21 cellular contexts compared by ENCODE assay signal in the genomic region with DNA sequence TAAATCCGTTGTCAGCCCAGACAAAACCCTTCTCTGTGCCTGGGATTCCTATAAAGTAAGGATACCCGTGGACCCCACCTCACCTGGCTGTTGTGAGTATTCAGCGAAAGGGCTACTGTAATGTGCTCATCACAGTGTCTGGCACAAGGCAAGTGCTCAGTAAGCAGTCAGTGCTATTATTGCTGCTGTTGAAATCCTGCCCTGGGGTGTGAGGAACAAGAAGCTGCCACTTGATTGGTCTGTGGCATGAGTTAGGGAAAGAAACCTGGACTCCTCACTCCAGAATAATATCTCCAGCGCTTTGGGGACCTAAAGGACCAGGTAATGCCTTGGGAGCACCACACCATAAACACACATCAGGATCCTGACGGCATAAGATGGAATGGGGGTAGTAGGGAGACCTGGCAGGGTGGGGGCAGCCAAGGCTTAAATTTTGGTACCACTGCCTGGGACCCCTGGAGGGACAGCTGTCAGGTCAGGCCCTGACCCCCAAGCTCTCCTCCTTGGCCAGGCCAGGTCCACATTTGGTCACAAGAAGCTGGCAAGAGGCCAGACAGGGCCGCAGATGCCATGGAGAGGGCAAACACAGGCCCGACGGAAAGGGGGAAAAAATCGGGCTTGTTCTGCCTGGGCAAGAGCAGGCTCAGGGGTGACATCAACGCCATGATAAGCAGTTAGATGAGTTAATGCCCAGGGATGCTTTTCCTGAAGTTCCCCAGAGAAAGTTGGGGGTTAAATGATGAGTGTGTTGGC.
A peak's percentile ranks its signal among the peaks of the same experiment; 100 is the strongest.
DNase-seq lines count a peak whose midpoint lies in the region; ATAC-seq, FAIRE-seq and TF ChIP-seq lines count a peak whose summit lies in the region.
"Had no signal": no experiment of that assay in that cellular context is flagged by ENCODE, and none has a peak within 500 bp of the region (broad histone marks: within the 10 kb centered on the region; RNA-seq: fewer than 3 reads in every experiment).

No MANE protein-coding gene starts in this region.

- no peaks in the 10 kb centered on the region for H3K36me3 ChIP-seq in PC-3 (ENCODE audit: low read depth, low read length)
- H3K36me3 ChIP-seq in H1 (ENCODE audit: control insufficient read depth in 2 of 4, insufficient read depth in 4 of 4, low read length in 3 of 4) = no peaks in the 10 kb centered on the region
- no peaks in the 10 kb centered on the region for H3K36me3 ChIP-seq in muscle layer of colon (ENCODE audit: insufficient read depth, low read length)

- H2AK5ac ChIP-seq in H1 (ENCODE audit: low read depth, low read length) = no peak overlapping the region

- no peak overlapping the region for H3K56ac ChIP-seq in H1 (replicated peaks; ENCODE audit: insufficient read length, low read depth, low read length)

- no peak overlapping the region for H2BK20ac ChIP-seq in H1 (ENCODE audit: low read length)

- H3K23ac ChIP-seq in H1 (ENCODE audit: insufficient read length) = no peak overlapping the region

- no peak overlapping the region for H3K4me3 ChIP-seq in PC-3 (ENCODE audit: low read length)
- H3K4me3 ChIP-seq in H1 (ENCODE audit: extremely low read depth in 1 of 4, insufficient read depth in 2 of 4, low read depth in 3 of 4, low read length in 4 of 4) = no peak overlapping the region
- no peak overlapping the region for H3K4me3 ChIP-seq in muscle layer of colon (ENCODE audit: low read depth in 1 of 2, low read length in 2 of 2)

- no peaks in the 10 kb centered on the region for H3K9me2 ChIP-seq in PC-3 (replicated peaks; ENCODE audit: low read length)

- BruUV-seq in PC-3 (replicated peaks; lab: Mats Ljungman, UMichigan) = no TSS peak

- H4K20me1 ChIP-seq in PC-3 (ENCODE audit: low read length) (no peaks in the 10 kb centered on the region), H1 (replicated peaks in 1 of 2; ENCODE audit: control insufficient read depth in 1 of 2, insufficient read depth in 2 of 2, low read length in 2 of 2) (no peaks in the 10 kb centered on the region)

- intact Hi-C loops in PC-3 (cut with micrococcal nuclease) = no loop called here

- H3K79me2 ChIP-seq in PC-3 (ENCODE audit: low read length) = no peaks in the 10 kb centered on the region
- no peaks in the 10 kb centered on the region for H3K79me2 ChIP-seq in H1 (ENCODE audit: control insufficient read depth in 1 of 2, insufficient read depth in 2 of 2, low read length in 2 of 2)

- H3K79me1 ChIP-seq in H1 (ENCODE audit: low read depth, low read length) = no peaks in the 10 kb centered on the region

- peaks cover 59% of the 10 kb centered on the region for H3K4me1 ChIP-seq in PC-3 (ENCODE audit: insufficient read depth, low read length)
- H3K4me1 ChIP-seq in H1 (replicated peaks in 1 of 4; ENCODE audit: control insufficient read depth in 3 of 4, insufficient read depth in 4 of 4, low read length in 3 of 4) = peaks cover 0 to 4% (median 0%) of the 10 kb centered on the region in 4 experiments; a peak in 3 of 7 replicates
- peaks cover 59% of the 10 kb centered on the region for H3K4me1 ChIP-seq in muscle layer of colon (ENCODE audit: insufficient read depth, low read length)

- no peaks in the 10 kb centered on the region for H3F3A ChIP-seq in PC-3 (ENCODE audit: low read length, unreplicated experiment)

- H2AFZ ChIP-seq in PC-3 (ENCODE audit: low read length) = no peak overlapping the region
- H2AFZ ChIP-seq in H1 (ENCODE audit: low read length) = no peak overlapping the region

- H3K23me2 ChIP-seq in H1 (ENCODE audit: low read depth, low read length) = no peaks in the 10 kb centered on the region

- no peak overlapping the region for H2BK120ac ChIP-seq in H1 (replicated peaks; ENCODE audit: low read depth, low read length)

- peak overlapping the region; percentile 66 for H4K91ac ChIP-seq in H1 (replicated peaks; ENCODE audit: insufficient read length, low read length)

- DNase-seq in PC-3 (no peak), H1 (ENCODE audit: low read depth in 1 of 2, low spot score in 2 of 2) (no peak), NCI-H1092 treated with DMSO at 0.1 percent for 48 hours (lab: John Stamatoyannopoulos, UW) (no peak), DMS 273 treated with DMSO at 0.1 percent for 48 hours (lab: John Stamatoyannopoulos, UW) (no peak), NCI-H226 (no peak)
- DNase-seq: activated CD8-positive, alpha-beta memory T cell treated with anti-CD3 and anti-CD28 coated beads for 24 hours; activated naive CD4-positive, alpha-beta T cell treated with anti-CD3 and anti-CD28 coated beads, Interleukin-2, amount 50 U/mL, for 16 hours; activated T-cell treated with anti-CD3 and anti-CD28 coated beads, Interleukin-2, amount 50 U/mL, for 4 hours; anterior cingulate cortex; CD4-positive, alpha-beta T cell; cerebellar nuclear complex; effector memory CD8-positive, alpha-beta T cell; GDM1; NCI-H2081; stimulated activated CD4-positive, alpha-beta T cell treated with anti-CD3 and anti-CD28 coated beads, Interleukin-4, amount 100 ng/mL, for 4 hours had no signal

- no peak overlapping the region for H3K9ac ChIP-seq in PC-3 (ENCODE audit: low read length)
- no peak overlapping the region for H3K9ac ChIP-seq in H1 (replicated peaks in 1 of 4; ENCODE audit: extremely low read depth in 1 of 4, low read depth in 3 of 4, low read length in 3 of 4)
- H3K9ac ChIP-seq in muscle layer of colon (ENCODE audit: low read length) = no peak overlapping the region
- H3K9ac ChIP-seq: KMS-11 had no signal

- H3K14ac ChIP-seq in H1 (ENCODE audit: insufficient read length) = no peak overlapping the region

- TF ChIP-seq POLR2A in H1 (IDR thresholded peaks at IDR 0.05; ENCODE audit: control extremely low read depth in 1 of 2, low read depth in 2 of 2, low read length in 2 of 2) = no peak

- POLR2A ChIA-PET in PC-3 (lab: Charles Lee; ENCODE audit: unreplicated experiment) (interaction anchor here (0.6 kb wide), 1 partner anchor 56 kb away, joined by 5 read pairs; no protein-coding TSS in a partner anchor), H1 (lab: Charles Lee; ENCODE audit: partially characterized antibody) (interaction anchor here (1.4 to 3.7 kb wide), 2 partner anchors 9 to 23 kb away, joined by 3 to 16 read pairs; no protein-coding TSS in a partner anchor)

- H3K27ac ChIP-seq in 22Rv1 (peak overlapping the region; percentile 69; the same call in 1 of the 2 replicates), PC-3 (ENCODE audit: low read length) (peak overlapping the region; percentile 97), H1 (ENCODE audit: low read depth, low read length) (no peak overlapping the region), muscle layer of colon (ENCODE audit: low read depth, low read length) (peak overlapping the region; percentile 48)
- H3K27ac ChIP-seq: KMS-11 had no signal

- H3K27me3 ChIP-seq in PC-3 (ENCODE audit: low read length) (no peaks in the 10 kb centered on the region), H1 (replicated peaks in 1 of 4; ENCODE audit: control insufficient read depth in 3 of 4, extremely low read depth in 1 of 4, insufficient read depth in 3 of 4, low read length in 3 of 4) (no peaks in the 10 kb centered on the region; a peak in 1 of 7 replicates), muscle layer of colon (ENCODE audit: control insufficient read depth in 1 of 2, insufficient read depth in 2 of 2, low read length in 2 of 2) (no peaks in the 10 kb centered on the region)

- no peaks in the 10 kb centered on the region for H3K9me3 ChIP-seq in PC-3 (ENCODE audit: low read length)
- H3K9me3 ChIP-seq in H1 (ENCODE audit: insufficient read depth in 2 of 2, low read depth in 1 of 2, low read length in 1 of 2) = no peaks in the 10 kb centered on the region
- no peaks in the 10 kb centered on the region for H3K9me3 ChIP-seq in muscle layer of colon (ENCODE audit: low read length)

- TF ChIP-seq CTCF in 22Rv1 (IDR thresholded peaks at IDR 0.05) (no peak), PC-3 (conservative IDR thresholded peaks at IDR 0.05; ENCODE audit: low read depth, low read length) (no peak), H1 (IDR thresholded peaks at IDR 0.05; ENCODE audit: control extremely low read depth in 1 of 3, insufficient read depth in 1 of 3, low read depth in 1 of 3, low read length in 3 of 3) (no peak)

- H4K8ac ChIP-seq in H1 (ENCODE audit: extremely low read depth, insufficient read depth, low read length) = no peak overlapping the region

- no peak overlapping the region for H2BK15ac ChIP-seq in H1 (ENCODE audit: low read length)

- no peak for TF ChIP-seq EP300 in H1 (IDR thresholded peaks at IDR 0.05; ENCODE audit: borderline replicate concordance in 1 of 2, low read depth in 2 of 2, low read length in 2 of 2)

- no peak overlapping the region for H4K5ac ChIP-seq in H1 (ENCODE audit: insufficient read length, low read depth, low read length)

- H3K18ac ChIP-seq in H1 (ENCODE audit: extremely low read depth, low read length) = no peak overlapping the region

- ATAC-seq in PC-3 = no peak
- no peak for ATAC-seq in HG02798 (IDR thresholded peaks at IDR 0.05; ENCODE audit: poor library complexity, unreplicated experiment)
- ATAC-seq: activated T-cell treated with anti-CD3 and anti-CD28 coated beads, Interleukin-2, amount 50 U/mL, for 4 hours; effector memory CD8-positive, alpha-beta T cell had no signal

- H2BK5ac ChIP-seq in H1 (ENCODE audit: low read depth, low read length) = no peak overlapping the region

- no peak for TF ChIP-seq RAD21 in H1 (IDR thresholded peaks at IDR 0.05 in 1 of 2, conservative IDR thresholded peaks at IDR 0.05 in 1 of 2; ENCODE audit: low read depth in 2 of 2, low read length in 2 of 2)

- H3K4me2 ChIP-seq in PC-3 (ENCODE audit: low read length) (no peak overlapping the region), H1 (ENCODE audit: insufficient read depth in 1 of 2, low read depth in 2 of 2, low read length in 2 of 2) (no peak overlapping the region)
- H3K4me2 ChIP-seq: KMS-11 had no signal

- H3K4ac ChIP-seq in H1 (replicated peaks; ENCODE audit: insufficient read length, low read depth, low read length) = no peak overlapping the region

- WGBS in H1 (ENCODE audit: extremely low coverage in 1 of 2, insufficient coverage in 1 of 2, insufficient read length in 1 of 2, insufficient replicate concordance in 2 of 2, low coverage in 1 of 2, low lambda C conversion rate in 2 of 2, missing lambda C conversion rate in 1 of 2), 2 experiments = 83% methylated on average over 10 of the region's 10 CpGs; no CpG with 5 or more reads in 1 of the 2 experiments

- no peak for FAIRE-seq in H1 (lab: Jason Lieb, UNC)
- FAIRE-seq: TTC549, urothelium cell line had no signal

- H2BK12ac ChIP-seq in H1 (ENCODE audit: low read depth, low read length) = no peak overlapping the region

- CTCF ChIA-PET in PC-3 (lab: Charles Lee) (no interaction called here), H1 (lab: Charles Lee; ENCODE audit: partially characterized antibody) (interaction anchor here (0.7 to 23.4 kb wide), 17 partner anchors 13 to 404 kb away, joined by 3 to 331 read pairs (median 11); a partner anchor contains a TSS)

TF ChIP-seq in H1, 55 proteins besides CTCF, POLR2A, EP300 and RAD21:
- TF ChIP-seq HDAC6 (IDR thresholded peaks at IDR 0.05; ENCODE audit: low read depth, low read length) (no peak), SP1 (IDR thresholded peaks at IDR 0.05; ENCODE audit: low read depth, low read length) (no peak), TBP (IDR thresholded peaks at IDR 0.05; ENCODE audit: low read depth, low read length) (no peak), RNF2 (IDR thresholded peaks at IDR 0.05; ENCODE audit: borderline replicate concordance, low read depth, low read length, missing control alignments, poor library complexity, severe bottlenecking) (no peak), NANOG (IDR thresholded peaks at IDR 0.05; ENCODE audit: insufficient read depth, low read depth, low read length, poor library complexity, severe bottlenecking) (no peak)
